ENCODE assay signal across 3 cellular contexts in genomic region chr7:99549545-99549944, GRCh38. TPM values are rescaled to one million over a fixed set of nuclear protein-coding genes. Genes with fewer than 3 reads are reported as not detected.
"Had no signal": no experiment of that assay in that cellular context is flagged by ENCODE, and none has a peak within 500 bp of the region (broad histone marks: within the 10 kb centered on the region; RNA-seq: fewer than 3 reads in every experiment).

No MANE protein-coding gene starts in this region.

RNA-seq across cellular contexts. Expression of gene ZNF655, which starts 8.9 kb away (rescaled TPM):
- total RNA-seq: PC-3 had no signal

RNA-seq across cellular contexts. Expression of gene TMEM225B, which starts 48.5 kb away (rescaled TPM):
- total RNA-seq: PC-3, Peyer's patch, Right ventricle myocardium superior had no signal
